ENCODE assay signal across 1 cellular context in the genomic region with DNA sequence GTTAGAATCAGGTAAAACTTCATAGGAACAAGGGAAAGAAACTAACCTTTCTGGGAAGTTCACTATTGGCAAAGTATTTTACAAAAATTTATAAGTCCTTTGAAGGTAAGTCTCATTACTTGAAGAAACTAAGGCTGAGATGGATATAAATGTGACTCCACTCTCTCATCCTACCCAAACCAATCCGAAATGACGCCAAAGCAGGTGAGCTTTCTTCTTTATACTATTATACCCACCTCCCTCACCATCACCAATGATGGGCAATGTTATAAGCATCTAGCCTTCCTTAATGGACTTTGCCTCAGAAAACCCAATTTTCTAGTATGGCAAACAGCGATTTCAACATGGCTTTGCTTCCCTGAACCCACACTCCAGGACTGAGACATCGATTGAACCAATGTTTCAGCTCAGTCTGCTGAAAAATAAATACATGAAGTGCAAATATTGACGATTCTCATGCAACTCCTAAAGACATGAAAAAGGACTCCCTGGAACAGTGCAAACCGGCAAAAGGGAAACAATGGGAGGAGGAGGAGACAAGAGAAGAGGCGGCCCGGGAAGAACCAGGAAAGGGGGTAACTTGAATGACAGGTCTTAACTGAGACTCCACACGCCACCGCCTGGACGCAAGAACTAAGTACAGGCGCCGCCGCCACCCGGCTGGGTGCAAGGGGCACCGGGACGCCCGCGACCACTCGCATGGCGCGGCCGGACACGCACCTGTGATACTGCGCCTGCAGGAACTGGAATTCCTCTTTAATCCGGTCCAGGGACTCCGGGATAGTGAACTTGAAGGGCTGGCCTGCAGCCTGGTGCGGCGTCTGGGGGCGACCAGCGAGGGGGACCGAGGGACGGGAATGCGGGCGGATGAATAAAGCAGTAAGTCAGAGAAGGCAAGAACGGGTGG.
A peak's percentile ranks its signal among the peaks of the same experiment; 100 is the strongest.
TF ChIP-seq lines count a peak whose summit lies in the region.

No MANE protein-coding gene starts in this region.

TF ChIP-seq in HepG2, 621 proteins besides CTCF, POLR2A, EP300 and RAD21 (continued from another document and continues in another):
- TF ChIP-seq, protein P1, sequence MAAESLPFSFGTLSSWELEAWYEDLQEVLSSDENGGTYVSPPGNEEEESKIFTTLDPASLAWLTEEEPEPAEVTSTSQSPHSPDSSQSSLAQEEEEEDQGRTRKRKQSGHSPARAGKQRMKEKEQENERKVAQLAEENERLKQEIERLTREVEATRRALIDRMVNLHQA (CRISPR knock-in tag; IDR thresholded peaks at IDR 0.05), result no peak
- TF ChIP-seq ZNF33B (CRISPR knock-in tag; IDR thresholded peaks at IDR 0.05), result peak; percentile 55; the same call in 1 of the 2 replicates
- peak; percentile 75 for TF ChIP-seq ZNF605 (CRISPR knock-in tag; IDR thresholded peaks at IDR 0.05)
- TF ChIP-seq RAD51 (IDR thresholded peaks at IDR 0.05; ENCODE audit: borderline replicate concordance), result no peak
- TF ChIP-seq, protein P2, sequence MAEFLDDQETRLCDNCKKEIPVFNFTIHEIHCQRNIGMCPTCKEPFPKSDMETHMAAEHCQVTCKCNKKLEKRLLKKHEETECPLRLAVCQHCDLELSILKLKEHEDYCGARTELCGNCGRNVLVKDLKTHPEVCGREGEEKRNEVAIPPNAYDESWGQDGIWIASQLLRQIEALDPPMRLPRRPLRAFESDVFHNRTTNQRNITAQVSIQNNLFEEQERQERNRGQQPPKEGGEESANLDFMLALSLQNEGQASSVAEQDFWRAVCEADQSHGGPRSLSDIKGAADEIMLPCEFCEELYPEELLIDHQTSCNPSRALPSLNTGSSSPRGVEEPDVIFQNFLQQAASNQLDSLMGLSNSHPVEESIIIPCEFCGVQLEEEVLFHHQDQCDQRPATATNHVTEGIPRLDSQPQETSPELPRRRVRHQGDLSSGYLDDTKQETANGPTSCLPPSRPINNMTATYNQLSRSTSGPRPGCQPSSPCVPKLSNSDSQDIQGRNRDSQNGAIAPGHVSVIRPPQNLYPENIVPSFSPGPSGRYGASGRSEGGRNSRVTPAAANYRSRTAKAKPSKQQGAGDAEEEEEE (CRISPR knock-in tag; IDR thresholded peaks at IDR 0.05; ENCODE audit: borderline replicate concordance), result no peak; the same call in 1 of the 2 replicates
- peak; percentile 81 for TF ChIP-seq HNF4G (IDR thresholded peaks at IDR 0.05; ENCODE audit: borderline replicate concordance, low read depth, low read length)
- peak; percentile 91 for TF ChIP-seq HNF4G (CRISPR knock-in tag; IDR thresholded peaks at IDR 0.05; ENCODE audit: borderline replicate concordance, low read depth)
- peak; percentile 39; the same call in 1 of the 2 replicates for TF ChIP-seq ZNF235 (CRISPR knock-in tag; IDR thresholded peaks at IDR 0.05; ENCODE audit: borderline replicate concordance)
- TF ChIP-seq IRX3 (CRISPR knock-in tag; IDR thresholded peaks at IDR 0.05; ENCODE audit: borderline replicate concordance, low read depth), result no peak; the same call in 1 of the 2 replicates
- TF ChIP-seq EZH2 (conservative IDR thresholded peaks at IDR 0.05; ENCODE audit: low read depth, low read length), result no peak
- no peak for TF ChIP-seq SRSF9 (IDR thresholded peaks at IDR 0.05; ENCODE audit: borderline replicate concordance, insufficient read depth, low read depth, low read length, poor library complexity, severe bottlenecking)
- TF ChIP-seq, protein P3, sequence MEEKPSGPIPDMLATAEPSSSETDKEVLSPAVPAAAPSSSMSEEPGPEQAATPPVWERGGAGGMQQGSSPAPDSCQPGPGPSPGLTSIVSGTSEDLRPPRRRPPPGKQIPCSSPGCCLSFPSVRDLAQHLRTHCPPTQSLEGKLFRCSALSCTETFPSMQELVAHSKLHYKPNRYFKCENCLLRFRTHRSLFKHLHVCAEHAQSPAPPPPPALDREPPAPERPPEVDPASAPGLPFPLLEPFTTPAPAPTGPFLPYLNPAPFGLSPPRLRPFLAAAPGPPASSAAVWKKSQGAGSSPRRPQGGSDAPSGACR (CRISPR knock-in tag; IDR thresholded peaks at IDR 0.05), result peak; percentile 26; the same call in 1 of the 2 replicates
- TF ChIP-seq ZFP1 (CRISPR knock-in tag; IDR thresholded peaks at IDR 0.05), result peak; percentile 93
- no peak for TF ChIP-seq TOPORS (CRISPR knock-in tag; IDR thresholded peaks at IDR 0.05)
- TF ChIP-seq ZNF205 (CRISPR knock-in tag; IDR thresholded peaks at IDR 0.05), result peak; percentile 69
- no peak for TF ChIP-seq SSRP1 (CRISPR knock-in tag; IDR thresholded peaks at IDR 0.05)
- TF ChIP-seq ETV5 (CRISPR knock-in tag; IDR thresholded peaks at IDR 0.05; ENCODE audit: borderline replicate concordance), result peak; percentile 76; the same call in 1 of the 2 replicates
- TF ChIP-seq, protein P4, sequence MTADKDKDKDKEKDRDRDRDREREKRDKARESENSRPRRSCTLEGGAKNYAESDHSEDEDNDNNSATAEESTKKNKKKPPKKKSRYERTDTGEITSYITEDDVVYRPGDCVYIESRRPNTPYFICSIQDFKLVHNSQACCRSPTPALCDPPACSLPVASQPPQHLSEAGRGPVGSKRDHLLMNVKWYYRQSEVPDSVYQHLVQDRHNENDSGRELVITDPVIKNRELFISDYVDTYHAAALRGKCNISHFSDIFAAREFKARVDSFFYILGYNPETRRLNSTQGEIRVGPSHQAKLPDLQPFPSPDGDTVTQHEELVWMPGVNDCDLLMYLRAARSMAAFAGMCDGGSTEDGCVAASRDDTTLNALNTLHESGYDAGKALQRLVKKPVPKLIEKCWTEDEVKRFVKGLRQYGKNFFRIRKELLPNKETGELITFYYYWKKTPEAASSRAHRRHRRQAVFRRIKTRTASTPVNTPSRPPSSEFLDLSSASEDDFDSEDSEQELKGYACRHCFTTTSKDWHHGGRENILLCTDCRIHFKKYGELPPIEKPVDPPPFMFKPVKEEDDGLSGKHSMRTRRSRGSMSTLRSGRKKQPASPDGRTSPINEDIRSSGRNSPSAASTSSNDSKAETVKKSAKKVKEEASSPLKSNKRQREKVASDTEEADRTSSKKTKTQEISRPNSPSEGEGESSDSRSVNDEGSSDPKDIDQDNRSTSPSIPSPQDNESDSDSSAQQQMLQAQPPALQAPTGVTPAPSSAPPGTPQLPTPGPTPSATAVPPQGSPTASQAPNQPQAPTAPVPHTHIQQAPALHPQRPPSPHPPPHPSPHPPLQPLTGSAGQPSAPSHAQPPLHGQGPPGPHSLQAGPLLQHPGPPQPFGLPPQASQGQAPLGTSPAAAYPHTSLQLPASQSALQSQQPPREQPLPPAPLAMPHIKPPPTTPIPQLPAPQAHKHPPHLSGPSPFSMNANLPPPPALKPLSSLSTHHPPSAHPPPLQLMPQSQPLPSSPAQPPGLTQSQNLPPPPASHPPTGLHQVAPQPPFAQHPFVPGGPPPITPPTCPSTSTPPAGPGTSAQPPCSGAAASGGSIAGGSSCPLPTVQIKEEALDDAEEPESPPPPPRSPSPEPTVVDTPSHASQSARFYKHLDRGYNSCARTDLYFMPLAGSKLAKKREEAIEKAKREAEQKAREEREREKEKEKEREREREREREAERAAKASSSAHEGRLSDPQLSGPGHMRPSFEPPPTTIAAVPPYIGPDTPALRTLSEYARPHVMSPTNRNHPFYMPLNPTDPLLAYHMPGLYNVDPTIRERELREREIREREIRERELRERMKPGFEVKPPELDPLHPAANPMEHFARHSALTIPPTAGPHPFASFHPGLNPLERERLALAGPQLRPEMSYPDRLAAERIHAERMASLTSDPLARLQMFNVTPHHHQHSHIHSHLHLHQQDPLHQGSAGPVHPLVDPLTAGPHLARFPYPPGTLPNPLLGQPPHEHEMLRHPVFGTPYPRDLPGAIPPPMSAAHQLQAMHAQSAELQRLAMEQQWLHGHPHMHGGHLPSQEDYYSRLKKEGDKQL (CRISPR knock-in tag; IDR thresholded peaks at IDR 0.05; ENCODE audit: low read depth), result peak; percentile 98
- TF ChIP-seq, protein P5, sequence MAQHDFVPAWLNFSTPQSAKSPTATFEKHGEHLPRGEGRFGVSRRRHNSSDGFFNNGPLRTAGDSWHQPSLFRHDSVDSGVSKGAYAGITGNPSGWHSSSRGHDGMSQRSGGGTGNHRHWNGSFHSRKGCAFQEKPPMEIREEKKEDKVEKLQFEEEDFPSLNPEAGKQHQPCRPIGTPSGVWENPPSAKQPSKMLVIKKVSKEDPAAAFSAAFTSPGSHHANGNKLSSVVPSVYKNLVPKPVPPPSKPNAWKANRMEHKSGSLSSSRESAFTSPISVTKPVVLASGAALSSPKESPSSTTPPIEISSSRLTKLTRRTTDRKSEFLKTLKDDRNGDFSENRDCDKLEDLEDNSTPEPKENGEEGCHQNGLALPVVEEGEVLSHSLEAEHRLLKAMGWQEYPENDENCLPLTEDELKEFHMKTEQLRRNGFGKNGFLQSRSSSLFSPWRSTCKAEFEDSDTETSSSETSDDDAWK (CRISPR knock-in tag; IDR thresholded peaks at IDR 0.05), result no peak
- TF ChIP-seq TBP (CRISPR knock-in tag; IDR thresholded peaks at IDR 0.05), result no peak
- TF ChIP-seq, protein P6, sequence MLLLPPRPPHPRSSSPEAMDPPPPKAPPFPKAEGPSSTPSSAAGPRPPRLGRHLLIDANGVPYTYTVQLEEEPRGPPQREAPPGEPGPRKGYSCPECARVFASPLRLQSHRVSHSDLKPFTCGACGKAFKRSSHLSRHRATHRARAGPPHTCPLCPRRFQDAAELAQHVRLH (CRISPR knock-in tag; IDR thresholded peaks at IDR 0.05; ENCODE audit: borderline replicate concordance, low read depth), result peak; percentile 72
- TF ChIP-seq NR3C1 (CRISPR knock-in tag; IDR thresholded peaks at IDR 0.05), result no peak
- TF ChIP-seq, protein P7, sequence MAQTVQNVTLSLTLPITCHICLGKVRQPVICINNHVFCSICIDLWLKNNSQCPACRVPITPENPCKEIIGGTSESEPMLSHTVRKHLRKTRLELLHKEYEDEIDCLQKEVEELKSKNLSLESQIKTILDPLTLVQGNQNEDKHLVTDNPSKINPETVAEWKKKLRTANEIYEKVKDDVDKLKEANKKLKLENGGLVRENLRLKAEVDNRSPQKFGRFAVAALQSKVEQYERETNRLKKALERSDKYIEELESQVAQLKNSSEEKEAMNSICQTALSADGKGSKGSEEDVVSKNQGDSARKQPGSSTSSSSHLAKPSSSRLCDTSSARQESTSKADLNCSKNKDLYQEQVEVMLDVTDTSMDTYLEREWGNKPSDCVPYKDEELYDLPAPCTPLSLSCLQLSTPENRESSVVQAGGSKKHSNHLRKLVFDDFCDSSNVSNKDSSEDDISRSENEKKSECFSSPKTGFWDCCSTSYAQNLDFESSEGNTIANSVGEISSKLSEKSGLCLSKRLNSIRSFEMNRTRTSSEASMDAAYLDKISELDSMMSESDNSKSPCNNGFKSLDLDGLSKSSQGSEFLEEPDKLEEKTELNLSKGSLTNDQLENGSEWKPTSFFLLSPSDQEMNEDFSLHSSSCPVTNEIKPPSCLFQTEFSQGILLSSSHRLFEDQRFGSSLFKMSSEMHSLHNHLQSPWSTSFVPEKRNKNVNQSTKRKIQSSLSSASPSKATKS (CRISPR knock-in tag; IDR thresholded peaks at IDR 0.05), result peak; percentile 86
- peak; percentile 27; the same call in 1 of the 2 replicates for TF ChIP-seq GLI4 (CRISPR knock-in tag; IDR thresholded peaks at IDR 0.05; ENCODE audit: borderline replicate concordance)
- TF ChIP-seq, protein P8, sequence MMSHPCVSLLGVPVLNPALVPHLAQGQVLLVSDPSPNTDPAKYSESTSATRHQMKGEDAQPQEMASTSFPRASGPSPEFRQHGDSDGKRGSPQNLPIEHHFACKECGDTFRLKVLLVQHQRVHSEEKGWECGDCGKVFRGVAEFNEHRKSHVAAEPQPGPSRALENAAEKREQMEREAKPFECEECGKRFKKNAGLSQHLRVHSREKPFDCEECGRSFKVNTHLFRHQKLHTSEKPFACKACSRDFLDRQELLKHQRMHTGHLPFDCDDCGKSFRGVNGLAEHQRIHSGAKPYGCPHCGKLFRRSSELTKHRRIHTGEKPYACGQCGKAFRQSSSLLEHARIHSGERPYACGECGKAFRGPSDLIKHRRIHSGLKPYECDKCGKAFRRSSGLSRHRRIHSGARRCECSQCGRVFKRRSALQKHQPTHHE (CRISPR knock-in tag; IDR thresholded peaks at IDR 0.05; ENCODE audit: borderline replicate concordance), result peak; percentile 72; the same call in 1 of the 2 replicates
- peak; percentile 86; the same call in 1 of the 2 replicates for TF ChIP-seq ZNF747 (CRISPR knock-in tag; IDR thresholded peaks at IDR 0.05; ENCODE audit: borderline replicate concordance)
- peak; percentile 96 for TF ChIP-seq HOXD1 (CRISPR knock-in tag; IDR thresholded peaks at IDR 0.05)
- peak; percentile 96 for TF ChIP-seq TBX3 (IDR thresholded peaks at IDR 0.05; ENCODE audit: borderline replicate concordance)
- no peak for TF ChIP-seq NFRKB (IDR thresholded peaks at IDR 0.05)
- TF ChIP-seq, protein P9, sequence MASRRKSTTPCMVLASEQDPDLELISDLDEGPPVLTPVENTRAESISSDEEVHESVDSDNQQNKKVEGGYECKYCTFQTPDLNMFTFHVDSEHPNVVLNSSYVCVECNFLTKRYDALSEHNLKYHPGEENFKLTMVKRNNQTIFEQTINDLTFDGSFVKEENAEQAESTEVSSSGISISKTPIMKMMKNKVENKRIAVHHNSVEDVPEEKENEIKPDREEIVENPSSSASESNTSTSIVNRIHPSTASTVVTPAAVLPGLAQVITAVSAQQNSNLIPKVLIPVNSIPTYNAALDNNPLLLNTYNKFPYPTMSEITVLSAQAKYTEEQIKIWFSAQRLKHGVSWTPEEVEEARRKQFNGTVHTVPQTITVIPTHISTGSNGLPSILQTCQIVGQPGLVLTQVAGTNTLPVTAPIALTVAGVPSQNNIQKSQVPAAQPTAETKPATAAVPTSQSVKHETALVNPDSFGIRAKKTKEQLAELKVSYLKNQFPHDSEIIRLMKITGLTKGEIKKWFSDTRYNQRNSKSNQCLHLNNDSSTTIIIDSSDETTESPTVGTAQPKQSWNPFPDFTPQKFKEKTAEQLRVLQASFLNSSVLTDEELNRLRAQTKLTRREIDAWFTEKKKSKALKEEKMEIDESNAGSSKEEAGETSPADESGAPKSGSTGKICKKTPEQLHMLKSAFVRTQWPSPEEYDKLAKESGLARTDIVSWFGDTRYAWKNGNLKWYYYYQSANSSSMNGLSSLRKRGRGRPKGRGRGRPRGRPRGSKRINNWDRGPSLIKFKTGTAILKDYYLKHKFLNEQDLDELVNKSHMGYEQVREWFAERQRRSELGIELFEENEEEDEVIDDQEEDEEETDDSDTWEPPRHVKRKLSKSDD (CRISPR knock-in tag; IDR thresholded peaks at IDR 0.05; ENCODE audit: low read depth), result peak; percentile 56; the same call in 1 of the 2 replicates
- TF ChIP-seq, protein P10, sequence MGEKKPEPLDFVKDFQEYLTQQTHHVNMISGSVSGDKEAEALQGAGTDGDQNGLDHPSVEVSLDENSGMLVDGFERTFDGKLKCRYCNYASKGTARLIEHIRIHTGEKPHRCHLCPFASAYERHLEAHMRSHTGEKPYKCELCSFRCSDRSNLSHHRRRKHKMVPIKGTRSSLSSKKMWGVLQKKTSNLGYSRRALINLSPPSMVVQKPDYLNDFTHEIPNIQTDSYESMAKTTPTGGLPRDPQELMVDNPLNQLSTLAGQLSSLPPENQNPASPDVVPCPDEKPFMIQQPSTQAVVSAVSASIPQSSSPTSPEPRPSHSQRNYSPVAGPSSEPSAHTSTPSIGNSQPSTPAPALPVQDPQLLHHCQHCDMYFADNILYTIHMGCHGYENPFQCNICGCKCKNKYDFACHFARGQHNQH (CRISPR knock-in tag; IDR thresholded peaks at IDR 0.05), result peak; percentile 77; the same call in 1 of the 2 replicates
- TF ChIP-seq MTF2 (CRISPR knock-in tag; IDR thresholded peaks at IDR 0.05; ENCODE audit: borderline replicate concordance), result no peak
